8 cellular contexts compared by ENCODE assay signal in genomic region chr4:123555500-123556273, GRCh38.
DNase-seq lines count a peak whose midpoint lies in the region; ATAC-seq and TF ChIP-seq lines count a peak whose summit lies in the region.

No MANE protein-coding gene starts in this region.

- H3K36me3 Mint-ChIP-seq in T-helper 17 cell (ENCODE audit: low read depth), result no peaks in the 10 kb centered on the region

- DNase-seq in EH (ENCODE audit: low read depth) (peak; percentile 70), RWPE1 (ENCODE audit: low spot score) (peak; percentile 90), fibroblast of peridontal ligament (ENCODE audit: extremely low read depth) (peak; percentile 94), occipital lobe (lab: John Stamatoyannopoulos, UW) (peak; percentile 21), NCI-H2029 treated with DMSO at 0.1 percent for 48 hours (lab: John Stamatoyannopoulos, UW) (no peak), T-helper 17 cell (no peak)

- peaks cover 3% of the 10 kb centered on the region for H3K4me1 Mint-ChIP-seq in T-helper 17 cell

- H3K27ac ChIP-seq in RWPE1, result peak overlapping the region; percentile 87

- H3K9me3 ChIP-seq in T-helper 17 cell (ENCODE audit: control insufficient read depth, low read length, poor library complexity, severe bottlenecking), result no peaks in the 10 kb centered on the region

- ATAC-seq in HG02642 (IDR thresholded peaks at IDR 0.05; ENCODE audit: poor library complexity, unreplicated experiment), result no peak
- no peak for ATAC-seq in GM19395 (IDR thresholded peaks at IDR 0.05; ENCODE audit: unreplicated experiment)
- ATAC-seq in T-helper 17 cell, result no peak

- TF ChIP-seq CTCF in RWPE1 (conservative IDR thresholded peaks at IDR 0.05; ENCODE audit: low read depth), result no peak

- CTCF ChIA-PET in RWPE1 (lab: Yijun Ruan, JAX), result interaction anchor here (0.7 to 1.1 kb wide), 2 partner anchors 9 to 146 kb away, joined by 3 to 4 read pairs; no protein-coding TSS in a partner anchor

- no peak overlapping the region for H3K27ac Mint-ChIP-seq in T-helper 17 cell

- POLR2A ChIA-PET in RWPE1 (lab: Yijun Ruan, JAX; ENCODE audit: low non-redundant PET), result no interaction called here

- no peak overlapping the region for H3K4me3 Mint-ChIP-seq in T-helper 17 cell

- H3K27me3 Mint-ChIP-seq in T-helper 17 cell, result peaks cover 12% of the 10 kb centered on the region

Comparison
In these comparisons a context has a peak if more than half of its experiments do, and no peak if none do; other contexts are left out.
1. DNase-seq: peak in EH (single experiment), RWPE1 (single experiment), fibroblast of peridontal ligament (single experiment) and occipital lobe (single experiment); none in NCI-H2029 treated with DMSO at 0.1 percent for 48 hours (single experiment) and T-helper 17 cell (0 of 3).